Comparison of ENCODE assay signal across 8 cellular contexts in genomic region chr3:179652467-179653105, GRCh38. TPM values are rescaled to one million over a fixed set of nuclear protein-coding genes. Genes with fewer than 3 reads are reported as not detected.
A peak's percentile ranks its signal among the peaks of the same experiment; 100 is the strongest.
DNase-seq lines count a peak whose midpoint lies in the region; ATAC-seq and TF ChIP-seq lines count a peak whose summit lies in the region.

TSS of gene USP13 (plus strand) at chr3:179653040. CDS start at chr3:179653226, 186 bp downstream.

- no peaks in the 10 kb centered on the region for H3K9me3 Mint-ChIP-seq in MCF 10A (ENCODE audit: unreplicated experiment)

- POLR2A ChIA-PET in MCF 10A (lab: Yijun Ruan, JAX), result interaction anchor here (0.7 to 2.8 kb wide), 7 partner anchors 20 to 1259 kb away, joined by 3 to 20 read pairs (median 3); partner anchors contain the start of genes MRPL47 and NDUFB5

- peaks cover 5% of the 10 kb centered on the region for H3K4me1 ChIP-seq in skeletal muscle satellite cell (ENCODE audit: control insufficient read depth, insufficient read depth, low read length)

- intact Hi-C loops in MCF 10A (cut with micrococcal nuclease), result loop anchor here (5.0 kb wide), 1 partner anchor 110 kb away; no protein-coding TSS in a partner anchor

- H3K4me3 Mint-ChIP-seq in MCF 10A (ENCODE audit: unreplicated experiment), result peak within 1 kb of the TSS; percentile 85

- H3K4me2 ChIP-seq in skeletal muscle satellite cell (ENCODE audit: low read length), result peak within 1 kb of the TSS; percentile 93

- ATAC-seq in HG02884 (IDR thresholded peaks at IDR 0.05; ENCODE audit: unreplicated experiment), result peak; percentile 61

- peak; percentile 5 for TF ChIP-seq CTCF in MCF 10A (IDR thresholded peaks at IDR 0.05; ENCODE audit: unreplicated experiment)

- no TSS peak for BruUV-seq in MCF 10A (replicated peaks; lab: Mats Ljungman, UMichigan)

- peak within 1 kb of the TSS; percentile 95 for H3K9ac ChIP-seq in skeletal muscle satellite cell (ENCODE audit: low read depth, low read length)

- H3K4me3 ChIP-seq in iPS-18c (ENCODE audit: insufficient read depth, low read depth, low read length) (peak within 1 kb of the TSS; percentile 93), skeletal muscle satellite cell (ENCODE audit: low read length) (peak within 1 kb of the TSS; percentile 99)

- H3K27ac Mint-ChIP-seq in MCF 10A (ENCODE audit: low read depth, unreplicated experiment), result peak within 1 kb of the TSS; percentile 82

- CTCF ChIA-PET in MCF 10A (lab: Yijun Ruan, JAX), result interaction anchor here (0.5 to 1.4 kb wide), 3 partner anchors 11 to 231 kb away, joined by 3 to 4 read pairs (median 3); no protein-coding TSS in a partner anchor

- peaks cover 5% of the 10 kb centered on the region for H3K4me1 Mint-ChIP-seq in MCF 10A (ENCODE audit: insufficient read depth, unreplicated experiment)

- H3K27me3 Mint-ChIP-seq in MCF 10A (ENCODE audit: insufficient read depth, unreplicated experiment), result no peaks in the 10 kb centered on the region

- H3K36me3 ChIP-seq in skeletal muscle satellite cell (ENCODE audit: insufficient read depth, low read length), result no peaks in the 10 kb centered on the region

- H3K27me3 ChIP-seq in skeletal muscle satellite cell (ENCODE audit: control insufficient read depth, insufficient read depth, low read length), result no peaks in the 10 kb centered on the region

- peak; percentile 17 to 37 for DNase-seq in activated CD8-positive, alpha-beta memory T cell treated with anti-CD3 and anti-CD28 coated beads for 1 hour (ENCODE audit: extremely low read depth in 1 of 2, low read depth in 1 of 2)
- no peak for DNase-seq in activated CD8-positive, alpha-beta memory T cell treated with anti-CD3 and anti-CD28 coated beads, Interleukin-2, amount 50 U/mL, for 4 hours
- peak; percentile 82 for DNase-seq in NCI-H1694 (lab: John Stamatoyannopoulos, UW)
- peak; percentile 77 for DNase-seq in T1000 (lab: John Stamatoyannopoulos, UW)
- DNase-seq in MCF 10A (ENCODE audit: unreplicated experiment), result peak; percentile 78

- no peaks in the 10 kb centered on the region for H3K9me3 ChIP-seq in iPS-18c (ENCODE audit: control insufficient read depth, insufficient read depth, low read length)
- no peaks in the 10 kb centered on the region for H3K9me3 ChIP-seq in skeletal muscle satellite cell (replicated peaks; ENCODE audit: low read length)

- H3K36me3 Mint-ChIP-seq in MCF 10A (ENCODE audit: insufficient read depth, unreplicated experiment), result peaks cover 8% of the 10 kb centered on the region

RNA-seq across cellular contexts. Expression of gene USP13, which starts in this region (rescaled TPM):
- total RNA-seq in MCF 10A (2022), result 9.7 and 11.6 TPM in 2 replicates
- 10.4 and 14.0 TPM in 2 replicates for total RNA-seq in skeletal muscle satellite cell (2012; rRNA removed)
